ENCODE assay signal across 9 cellular contexts in genomic region chr13:20425819-20426219, GRCh38.
DNase-seq lines count a peak whose midpoint lies in the region; ATAC-seq and TF ChIP-seq lines count a peak whose summit lies in the region.
"Had no signal": no experiment of that assay in that cellular context is flagged by ENCODE, and none has a peak within 500 bp of the region (broad histone marks: within the 10 kb centered on the region; RNA-seq: fewer than 3 reads in every experiment).

No MANE protein-coding gene starts in this region.

- H3K36me3 ChIP-seq in esophagus squamous epithelium, result peaks cover 0 to 23% (median 0%) of the 10 kb centered on the region in 3 donors

- H3K4me3 ChIP-seq in esophagus squamous epithelium, result no peak overlapping the region

- WGBS in esophagus squamous epithelium, 2 donors, result 36 to 41% methylated on average over 5 to 7 of the region's 7 CpGs

- ATAC-seq in GM19463 (IDR thresholded peaks at IDR 0.05; ENCODE audit: unreplicated experiment) (peak; percentile 85), HG03139 (IDR thresholded peaks at IDR 0.05; ENCODE audit: unreplicated experiment) (peak; percentile 69), left cardiac atrium (no peak)
- ATAC-seq: stimulated activated effector memory CD8-positive, alpha-beta T cell treated with anti-CD3 and anti-CD28 coated beads, Interleukin-12 subunit alpha, Interleukin-12 subunit beta, amount 100 ng/mL, for 72 hours had no signal

- H3K9me3 ChIP-seq in esophagus squamous epithelium, result no peaks in the 10 kb centered on the region

- intact Hi-C loops in esophagus squamous epithelium (cut with DNase I) (no loop called here), left cardiac atrium (cut with DNase I) (no loop called here)

- H3K4me1 ChIP-seq in esophagus squamous epithelium, result peaks cover 0 to 54% (median 25%) of the 10 kb centered on the region in 3 donors

- TF ChIP-seq CTCF in GM10248 (IDR thresholded peaks at IDR 0.05; ENCODE audit: control extremely low read depth, extremely low read depth, low read depth, missing control alignments), result no peak
- TF ChIP-seq CTCF in esophagus squamous epithelium (IDR thresholded peaks at IDR 0.05), result no peak

- TF ChIP-seq POLR2A in esophagus squamous epithelium (IDR thresholded peaks at IDR 0.05), result no peak

- H3K27me3 ChIP-seq in esophagus squamous epithelium, result no peaks in the 10 kb centered on the region

- DNase-seq in GM10248 (ENCODE audit: extremely low spot score) (peak; percentile 50), esophagus squamous epithelium (lab: John Stamatoyannopoulos, UW) (no peak), left cardiac atrium (no peak), NCI-H1092 (lab: John Stamatoyannopoulos, UW) (no peak), SK-N-DZ (ENCODE audit: low spot score) (no peak), NCI-H187 treated with DMSO at 0.1 percent for 48 hours (lab: John Stamatoyannopoulos, UW) (no peak)

- CTCF ChIA-PET in GM10248 (lab: Yijun Ruan, JAX), result interaction anchor here (0.9 to 1.9 kb wide), 2 partner anchors 16 to 21 kb away, joined by 3 to 6 read pairs; no protein-coding TSS in a partner anchor

- POLR2A ChIA-PET in GM10248 (lab: Yijun Ruan, JAX), result interaction anchor here (0.5 kb wide), 1 partner anchor 175 kb away, joined by 4 read pairs; no protein-coding TSS in a partner anchor

- peak overlapping the region; percentile 19 to 58 (median 34) for H3K27ac ChIP-seq in esophagus squamous epithelium

Comparison
In these comparisons a context has a peak if more than half of its experiments do, and no peak if none do; other contexts are left out.
1. ATAC-seq: peak in GM19463 (single experiment) and HG03139 (single experiment); none in left cardiac atrium (0 of 2).